9 cellular contexts compared by ENCODE assay signal in genomic region chr11:1335264-1335810, GRCh38. TPM values are rescaled to one million over a fixed set of nuclear protein-coding genes. Genes with fewer than 3 reads are reported as not detected.
DNase-seq lines count a peak whose midpoint lies in the region; ATAC-seq, FAIRE-seq and TF ChIP-seq lines count a peak whose summit lies in the region.
"Had no signal": no experiment of that assay in that cellular context is flagged by ENCODE, and none has a peak within 500 bp of the region (broad histone marks: within the 10 kb centered on the region; RNA-seq: fewer than 3 reads in every experiment).

No MANE protein-coding gene starts in this region.

- peak overlapping the region in 27 of 59 donors; percentile 8 to 90 (median 76) for H3K27ac ChIP-seq in dorsolateral prefrontal cortex
- H3K27ac ChIP-seq in testis = no peak overlapping the region

- no peak for ATAC-seq in HG03442 (IDR thresholded peaks at IDR 0.05; ENCODE audit: unreplicated experiment)

- no peak for FAIRE-seq in D721Med (lab: Jason Lieb, UNC)

- intact Hi-C loops in CD14-positive monocyte (cut with micrococcal nuclease) = loop anchor here (2.0 to 10.0 kb wide), 4 partner anchors 25 to 73 kb away; partner anchors contain the start of gene BRSK2 (in 1 of the 2)
- intact Hi-C loops in dorsolateral prefrontal cortex (cut with DNase I) = loop anchor here (5.0 kb wide), 2 partner anchors 33 to 52 kb away; partner anchors contain the start of gene BRSK2 (in 1 of the 2)
- intact Hi-C loops in testis (cut with DNase I; ENCODE audit: low total_unique reads) = no loop called here

- H3K27me3 Mint-ChIP-seq in CD14-positive monocyte (ENCODE audit: low read depth in 3 of 3) (peaks cover 0 to 4% (median 1%) of the 10 kb centered on the region in 3 donors), nephron (ENCODE audit: low read depth) (peaks cover 33% of the 10 kb centered on the region)

- H3K27me3 ChIP-seq in MG63 (no peaks in the 10 kb centered on the region), dorsolateral prefrontal cortex (no peaks in the 10 kb centered on the region), testis (no peaks in the 10 kb centered on the region)

- TF ChIP-seq CTCF in CD14-positive monocyte (IDR thresholded peaks at IDR 0.05) = no peak
- TF ChIP-seq CTCF in dorsolateral prefrontal cortex (IDR thresholded peaks at IDR 0.05 in 54 of 56, conservative IDR thresholded peaks at IDR 0.05 in 2 of 56; ENCODE audit: low read depth in 1 of 56, partially characterized antibody in 56 of 56) = no peak
- no peak for TF ChIP-seq CTCF in nephron (IDR thresholded peaks at IDR 0.05; ENCODE audit: unreplicated experiment in 3 of 3)
- TF ChIP-seq CTCF in testis (IDR thresholded peaks at IDR 0.05) = no peak
- no peak for TF ChIP-seq CTCF in D721Med (IDR thresholded peaks at IDR 0.05; ENCODE audit: insufficient read depth, missing control alignments)

- H3K4me1 Mint-ChIP-seq in CD14-positive monocyte (peaks cover 32% of the 10 kb centered on the region), nephron (peaks cover 15% of the 10 kb centered on the region)

- no peaks in the 10 kb centered on the region for H3K9me3 ChIP-seq in MG63
- H3K9me3 ChIP-seq in testis = no peaks in the 10 kb centered on the region

- whole genome bisulfite sequencing in testis, 2 donors = 35 to 73% methylated on average over 7 to 10 of the region's 10 CpGs

- H3K36me3 ChIP-seq in MG63 (no peaks in the 10 kb centered on the region), testis (ENCODE audit: low read depth, missing control alignments) (no peaks in the 10 kb centered on the region)

- no peak for TF ChIP-seq POLR2A in testis (IDR thresholded peaks at IDR 0.05)

- peak overlapping the region; percentile 81 to 95 (median 92) for H3K27ac Mint-ChIP-seq in CD14-positive monocyte
- H3K27ac Mint-ChIP-seq in nephron = peak overlapping the region in 1 of 3 experiments; percentile 31

- no peak for DNase-seq in CD14-positive monocyte (ENCODE audit: low spot score)
- DNase-seq in MG63 = no peak
- no peak for DNase-seq in dorsolateral prefrontal cortex
- DNase-seq in testis = no peak
- no peak for DNase-seq in HuH-7.5 (ENCODE audit: low spot score)
- DNase-seq in D721Med (ENCODE audit: insufficient read length, low spot score) = no peak
- DNase-seq: stimulated activated CD4-positive, alpha-beta T cell treated with anti-CD3 and anti-CD28 coated beads, Interleukin-1b, Interleukin-23, amount 100 ng/mL, for 48 hours had no signal

- H3K4me1 ChIP-seq in testis = peaks cover 15% of the 10 kb centered on the region

- H3K4me3 Mint-ChIP-seq in CD14-positive monocyte (peak overlapping the region; percentile 72 to 81), nephron (peak overlapping the region; percentile 68 to 78 (median 69))

- H3K36me3 Mint-ChIP-seq in CD14-positive monocyte = peaks cover 4 to 18% of the 10 kb centered on the region in 2 donors
- H3K36me3 Mint-ChIP-seq in nephron (ENCODE audit: low read depth) = no peaks in the 10 kb centered on the region

- H3K9me3 Mint-ChIP-seq in CD14-positive monocyte = peaks cover 14 to 32% (median 24%) of the 10 kb centered on the region in 7 donors
- H3K9me3 Mint-ChIP-seq in nephron = peaks cover 20% of the 10 kb centered on the region

- H3K4me3 ChIP-seq in MG63 (peak overlapping the region; percentile 33), dorsolateral prefrontal cortex (peak overlapping the region in 52 of 59 donors; percentile 30 to 73 (median 59)), testis (no peak overlapping the region)

RNA-seq across cellular contexts. Expression of gene TOLLIP, which starts 25.9 kb away (rescaled TPM):
- polyA plus RNA-seq in CD14-positive monocyte = 10 to 100 TPM; 67.9 to 71.7 TPM
- total RNA-seq in MG63 (2014; rRNA removed; shearing (Covaris generic); ENCODE audit: low replicate concordance) = 20.6 and 27.3 TPM in 2 replicates
- 100 to 1,000 TPM; 129 to 348 (median 261) TPM for total RNA-seq in dorsolateral prefrontal cortex
- total RNA-seq in testis = 100 to 1,000 TPM; 197 to 220 TPM
- 185 TPM for polyA plus RNA-seq in testis (ENCODE audit: insufficient read depth, low read depth, low replicate concordance)

RNA-seq across cellular contexts. Expression of gene BRSK2, which starts 54.4 kb away (rescaled TPM):
- polyA plus RNA-seq in CD14-positive monocyte = not detected
- total RNA-seq in MG63 (2014; rRNA removed; shearing (Covaris generic); ENCODE audit: low replicate concordance) = 4.7 and 6.9 TPM in 2 replicates
- 100 to 1,000 TPM in 115 of 120 experiments, 10 to 100 TPM in 5; 82.1 to 191 (median 130) TPM for total RNA-seq in dorsolateral prefrontal cortex
- total RNA-seq in testis = 10 to 100 TPM; 49.1 to 52.3 TPM
- polyA plus RNA-seq in testis (ENCODE audit: insufficient read depth, low read depth, low replicate concordance) = 24.7 TPM

Comparison
In these comparisons a context has a peak if more than half of its experiments do, and no peak if none do; other contexts are left out.
1. H3K4me3 ChIP-seq: peak in MG63 (single experiment) and dorsolateral prefrontal cortex (52 of 59); none in testis (0 of 2).